Comparison of ENCODE assay signal across 19 cellular contexts in the genomic region with DNA sequence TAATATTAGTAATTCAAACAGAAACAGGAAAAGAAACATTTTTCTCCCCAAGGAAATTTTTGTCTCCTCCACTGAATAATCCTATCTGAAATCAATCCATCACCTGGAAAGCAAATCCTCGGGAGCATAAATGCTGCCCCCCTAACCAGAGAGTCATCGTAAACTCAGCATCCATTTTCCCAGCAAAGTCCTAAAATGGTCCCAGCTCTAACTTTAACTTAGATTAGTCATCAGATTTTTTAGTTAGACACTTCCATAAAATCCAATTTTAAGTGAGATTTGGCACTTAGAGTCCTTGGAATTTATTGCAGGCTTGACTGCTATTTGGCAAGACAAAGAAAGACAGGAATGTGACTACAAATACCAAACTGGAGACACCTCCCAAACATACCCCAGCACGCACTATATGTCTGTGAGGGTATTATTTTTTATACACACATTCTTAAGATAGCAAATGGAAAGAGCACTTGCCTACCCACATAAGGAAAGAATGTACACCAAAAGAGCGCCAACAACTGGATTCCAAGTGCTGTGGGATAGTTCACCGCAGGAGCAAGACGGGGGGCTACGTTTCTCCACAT. TPM values are rescaled to one million over a fixed set of nuclear protein-coding genes. Genes with fewer than 3 reads are reported as not detected.
DNase-seq lines count a peak whose midpoint lies in the region; ATAC-seq and TF ChIP-seq lines count a peak whose summit lies in the region.
"Had no signal": no experiment of that assay in that cellular context is flagged by ENCODE, and none has a peak within 500 bp of the region (broad histone marks: within the 10 kb centered on the region; RNA-seq: fewer than 3 reads in every experiment).

No MANE protein-coding gene starts in this region.

- H3K4me1 ChIP-seq in GM23248 (ENCODE audit: insufficient read depth) = peaks cover 18% of the 10 kb centered on the region
- peaks cover 0 to 1% of the 10 kb centered on the region in 2 donors for H3K4me1 ChIP-seq in aorta (ENCODE audit: control insufficient read depth in 1 of 2, insufficient read depth in 2 of 2, low read length in 2 of 2)
- H3K4me1 ChIP-seq: heart right ventricle had no signal

- intact Hi-C loops in aorta (cut with DNase I) = loop anchor here (5.0 to 10.0 kb wide), 2 partner anchors 35 to 53 kb away; partner anchors contain the start of gene TMEM220 (in 1 of the 2)
- intact Hi-C loops in cardiac septum (cut with DNase I) = no loop called here

- peak overlapping the region; percentile 35 for H3K4me2 ChIP-seq in GM23248 (ENCODE audit: unreplicated experiment)

- no peak overlapping the region for H2AFZ ChIP-seq in GM23248

- no peaks in the 10 kb centered on the region for H3K27me3 Mint-ChIP-seq in nephron (ENCODE audit: low read depth)
- H3K27me3 Mint-ChIP-seq: natural killer cell treated with Interleukin-12 subunit alpha and Interleukin-12 subunit beta and Interleukin-15 and Interleukin-18, amount 100 ng/mL, for 72 hours had no signal

- no peak for TF ChIP-seq CTCF in cardiac fibroblast (IDR thresholded peaks at IDR 0.05; ENCODE audit: low read depth, low read length)
- no peak for TF ChIP-seq CTCF in nephron (IDR thresholded peaks at IDR 0.05; ENCODE audit: unreplicated experiment in 3 of 3)

- H3K27ac Mint-ChIP-seq in nephron = peak overlapping the region; percentile 61 to 94 (median 91)
- H3K27ac Mint-ChIP-seq: natural killer cell treated with Interleukin-12 subunit alpha and Interleukin-12 subunit beta and Interleukin-15 and Interleukin-18, amount 100 ng/mL, for 72 hours had no signal

- no peak for ATAC-seq in aorta (ENCODE audit: low FRiP score)
- ATAC-seq: heart right ventricle; natural killer cell treated with Interleukin-12 subunit alpha and Interleukin-12 subunit beta and Interleukin-15 and Interleukin-18, amount 100 ng/mL, for 72 hours had no signal

- H3K9me3 ChIP-seq in GM23248 (ENCODE audit: low read depth) = no peaks in the 10 kb centered on the region
- H3K9me3 ChIP-seq in aorta (ENCODE audit: control insufficient read depth, low read length) = no peaks in the 10 kb centered on the region
- H3K9me3 ChIP-seq: heart right ventricle, stomach had no signal

- H4K20me1 ChIP-seq in GM23248 (ENCODE audit: insufficient read depth) = no peaks in the 10 kb centered on the region

- 49 to 60% methylated on average over 7 of the region's 7 CpGs for WGBS in GM23248 (ENCODE audit: low coverage in 1 of 2, low lambda C conversion rate in 2 of 2, missing lambda C conversion rate in 2 of 2), 2 experiments
- WGBS in aorta, 2 donors = 7 to 8% methylated on average over 7 of the region's 7 CpGs

- no peaks in the 10 kb centered on the region for H3K9me2 ChIP-seq in GM23248 (ENCODE audit: insufficient read depth)

- no peak overlapping the region for H3K9ac ChIP-seq in GM23248

- H3K36me3 ChIP-seq in GM23248 (ENCODE audit: low read depth) (peaks cover 42% of the 10 kb centered on the region), aorta (ENCODE audit: control insufficient read depth in 1 of 2, insufficient read depth in 2 of 2, low read length in 1 of 2) (peaks cover 3% of the 10 kb centered on the region in 2 donors)

- H3K4me3 Mint-ChIP-seq in nephron = peak overlapping the region in 1 of 3 experiments; percentile 27
- H3K4me3 Mint-ChIP-seq: natural killer cell treated with Interleukin-12 subunit alpha and Interleukin-12 subunit beta and Interleukin-15 and Interleukin-18, amount 100 ng/mL, for 72 hours had no signal

- peaks cover 73% of the 10 kb centered on the region for H3K36me3 Mint-ChIP-seq in nephron (ENCODE audit: low read depth)

- H3K27me3 ChIP-seq in GM23248 (replicated peaks; ENCODE audit: insufficient read depth) (no peaks in the 10 kb centered on the region), aorta (ENCODE audit: control insufficient read depth in 1 of 2, insufficient read depth in 2 of 2, low read length in 1 of 2) (no peaks in the 10 kb centered on the region)
- H3K27me3 ChIP-seq: heart right ventricle, stomach had no signal

- peaks cover 16% of the 10 kb centered on the region for H3F3A ChIP-seq in GM23248 (ENCODE audit: insufficient read depth)

- H3K4me3 ChIP-seq in GM23248 (no peak overlapping the region), cardiac fibroblast (replicated peaks in 1 of 2; ENCODE audit: low read depth in 2 of 2, low read length in 2 of 2) (no peak overlapping the region), aorta (ENCODE audit: low read length in 2 of 2) (no peak overlapping the region)
- H3K4me3 ChIP-seq: heart right ventricle, stomach had no signal

- H3K4me1 Mint-ChIP-seq in nephron = peaks cover 37% of the 10 kb centered on the region

- H3K27ac ChIP-seq in GM23248 = peak overlapping the region; percentile 28; the same call in 1 of the 2 replicates
- peak overlapping the region; percentile 79 to 90 for H3K27ac ChIP-seq in aorta (ENCODE audit: low read depth in 1 of 2, low read length in 2 of 2)
- H3K27ac ChIP-seq: epithelial cell of prostate, heart right ventricle, HL-60, stomach, WERI-Rb-1 had no signal

- in situ Hi-C loops in GM23248 (cut with MboI) = no loop called here

- peaks cover 18% of the 10 kb centered on the region for H3K79me2 ChIP-seq in GM23248 (ENCODE audit: insufficient read depth)

- no peaks in the 10 kb centered on the region for H3K9me3 Mint-ChIP-seq in nephron
- H3K9me3 Mint-ChIP-seq: natural killer cell treated with Interleukin-12 subunit alpha and Interleukin-12 subunit beta and Interleukin-15 and Interleukin-18, amount 100 ng/mL, for 72 hours had no signal

- DNase-seq in GM23248 (peak; percentile 47), cardiac fibroblast (ENCODE audit: low read depth in 2 of 2) (peak; percentile 4 to 80), aorta (no peak), DMS79 treated with DMSO at 0.1 percent for 48 hours (lab: John Stamatoyannopoulos, UW) (no peak), cardiac septum (ENCODE audit: low spot score) (no peak), NCI-H748 treated with DMSO at 0.1 percent for 48 hours (lab: John Stamatoyannopoulos, UW) (no peak)
- DNase-seq: amniotic stem cell, dermis blood vessel endothelial cell, heart right ventricle, Karpas-422, NCI-H1417 treated with DMSO at 0.1 percent for 48 hours, RPMI8226, stomach, T-helper 1 cell, WERI-Rb-1 had no signal

RNA-seq across cellular contexts. Expression of gene SCO1, which starts 15.4 kb away (rescaled TPM):
- 25.6 and 51.1 TPM in 2 replicates for total RNA-seq in GM23248 (2014; rRNA removed; shearing (Covaris generic))
- 40.4 and 40.5 TPM in 2 replicates for polyA plus RNA-seq in GM23248 (2016; fragmentation: Nextera tagmentation; extraction: Ambion mirVana)
- 10 to 100 TPM; 22.8 to 24.4 TPM for total RNA-seq in aorta
- 10 to 100 TPM in 1 of 2 donors, 1 to 10 TPM in 1; 9.5 to 10.1 TPM for polyA plus RNA-seq in aorta
- total RNA-seq in cardiac septum = 36.3 TPM

RNA-seq across cellular contexts. Expression of gene ADPRM, which starts 15.4 kb away (rescaled TPM):
- total RNA-seq in GM23248 (2014; rRNA removed; shearing (Covaris generic)) = 8.6 and 16.1 TPM in 2 replicates
- polyA plus RNA-seq in GM23248 (2016; fragmentation: Nextera tagmentation; extraction: Ambion mirVana) (14.3 and 15.4 TPM in 2 replicates), aorta (10 to 100 TPM in 1 of 2 donors, 1 to 10 TPM in 1; 8.9 to 12.1 TPM)
- total RNA-seq in aorta (10 to 100 TPM; 10.3 to 14.1 TPM), cardiac septum (4.4 TPM)

RNA-seq across cellular contexts. Expression of gene MYH3, which starts 24.8 kb away (rescaled TPM):
- 1.1 and 3.1 TPM in 2 replicates for total RNA-seq in GM23248 (2014; rRNA removed; shearing (Covaris generic))
- polyA plus RNA-seq in GM23248 (2016; fragmentation: Nextera tagmentation; extraction: Ambion mirVana) (0.26 TPM in 1 of 2 replicates, not detected in the other), aorta (1 to 10 TPM; 1.1 to 9.5 TPM)
- total RNA-seq in aorta (1 to 10 TPM; 4.4 to 5.6 TPM), cardiac septum (1.5 TPM)

RNA-seq across cellular contexts. Expression of gene TMEM220, which starts 47.9 kb away (rescaled TPM):
- 0.54 and 5.6 TPM in 2 replicates for total RNA-seq in GM23248 (2014; rRNA removed; shearing (Covaris generic))
- polyA plus RNA-seq in GM23248 (2016; fragmentation: Nextera tagmentation; extraction: Ambion mirVana) (8.0 and 9.5 TPM in 2 replicates), aorta (10 to 100 TPM in 1 of 2 donors, 1 to 10 TPM in 1; 8.1 to 10.6 TPM)
- total RNA-seq in aorta (10 to 100 TPM; 15.4 to 17.4 TPM), cardiac septum (3.7 TPM)

Comparison
In these comparisons a context has a peak if more than half of its experiments do, and no peak if none do; other contexts are left out.
1. DNase-seq: peak in GM23248 (single experiment) and cardiac fibroblast (2 of 2); none in aorta (0 of 2), DMS79 treated with DMSO at 0.1 percent for 48 hours (single experiment), cardiac septum (single experiment) and NCI-H748 treated with DMSO at 0.1 percent for 48 hours (single experiment).